Comparison of ENCODE assay signal across 1 cellular context in genomic region chr19:39078436-39079200, GRCh38.
TF ChIP-seq lines count a peak whose summit lies in the region.

No MANE protein-coding gene starts in this region.

TF ChIP-seq in A549, 52 proteins besides CTCF, POLR2A, EP300 and RAD21:
- no peak for TF ChIP-seq CBX2 (IDR thresholded peaks at IDR 0.05; ENCODE audit: borderline replicate concordance, low read depth)
- TF ChIP-seq E2F6 (IDR thresholded peaks at IDR 0.05; ENCODE audit: borderline replicate concordance, low read depth) = no peak
- peak; percentile 61 for TF ChIP-seq ZFP36 (IDR thresholded peaks at IDR 0.05; ENCODE audit: borderline replicate concordance, partially characterized antibody)
- TF ChIP-seq ATOH8 (CRISPR knock-in tag; IDR thresholded peaks at IDR 0.05; ENCODE audit: low read depth) = peak; percentile 88; the same call in 1 of the 2 replicates
- TF ChIP-seq HMGXB4 (CRISPR knock-in tag; IDR thresholded peaks at IDR 0.05; ENCODE audit: borderline replicate concordance) = no peak
- 0 out of 2 replicates have a peak, but pooled peaks have one; percentile 30 for TF ChIP-seq RARB (CRISPR knock-in tag; IDR thresholded peaks at IDR 0.05)
- no peak for TF ChIP-seq USF2 (IDR thresholded peaks at IDR 0.05)
- no peak for TF ChIP-seq FOSB (CRISPR knock-in tag; IDR thresholded peaks at IDR 0.05)
- no peak for TF ChIP-seq PHF8 (IDR thresholded peaks at IDR 0.05; ENCODE audit: borderline replicate concordance, low read depth)
- 0 out of 2 replicates have a peak, but pooled peaks have one; percentile 43 for TF ChIP-seq CHD4 (IDR thresholded peaks at IDR 0.05; ENCODE audit: borderline replicate concordance)
- peak; percentile 94 for TF ChIP-seq FOSL2 (IDR thresholded peaks at IDR 0.05)
- peak; percentile 98 for TF ChIP-seq FOSL2 (CRISPR knock-in tag; IDR thresholded peaks at IDR 0.05)
- TF ChIP-seq HOXB13 (CRISPR knock-in tag; IDR thresholded peaks at IDR 0.05; ENCODE audit: low read depth) = peak; percentile 84; the same call in 1 of the 2 replicates
- no peak for TF ChIP-seq EHF (CRISPR knock-in tag; IDR thresholded peaks at IDR 0.05)
- 0 out of 2 replicates have a peak, but pooled peaks have one; percentile 21 for TF ChIP-seq MYC (IDR thresholded peaks at IDR 0.05; ENCODE audit: borderline replicate concordance, low read length)
- peak; percentile 91 for TF ChIP-seq GATA3 (IDR thresholded peaks at IDR 0.05; ENCODE audit: borderline replicate concordance)
- no peak for TF ChIP-seq SREBF2 (IDR thresholded peaks at IDR 0.05)
- TF ChIP-seq ZNF302 (CRISPR knock-in tag; IDR thresholded peaks at IDR 0.05) = no peak
- TF ChIP-seq CHD2 (IDR thresholded peaks at IDR 0.05; ENCODE audit: low read length, partially characterized antibody) = no peak
- TF ChIP-seq SMC3 (IDR thresholded peaks at IDR 0.05) = no peak; the same call in 1 of the 3 replicates
- TF ChIP-seq HOXA7 (CRISPR knock-in tag; IDR thresholded peaks at IDR 0.05) = peak; percentile 91; the same call in 1 of the 2 replicates
- no peak for TF ChIP-seq BHLHE40 (IDR thresholded peaks at IDR 0.05; ENCODE audit: low read depth, low read length)
- peak; percentile 95 to 97; a peak in 4 of 5 replicates for TF ChIP-seq JUN (IDR thresholded peaks at IDR 0.05)
- no peak for TF ChIP-seq REST (IDR thresholded peaks at IDR 0.05)
- no peak for TF ChIP-seq HEYL (CRISPR knock-in tag; IDR thresholded peaks at IDR 0.05)
- TF ChIP-seq ESRRA (IDR thresholded peaks at IDR 0.05; ENCODE audit: borderline replicate concordance, low read length) = 0 out of 2 replicates have a peak, but pooled peaks have one; percentile 28
- TF ChIP-seq BCL3 (IDR thresholded peaks at IDR 0.05) = peak; percentile 84; the same call in 1 of the 3 replicates
- TF ChIP-seq NR3C1 (IDR thresholded peaks at IDR 0.05) = no peak
- peak; percentile 72 for TF ChIP-seq PBX3 (IDR thresholded peaks at IDR 0.05)
- TF ChIP-seq NFE2L2 (conservative IDR thresholded peaks at IDR 0.05; ENCODE audit: low read length) = 0 out of 2 replicates have a peak, but pooled peaks have one; percentile 15
- peak; percentile 98 for TF ChIP-seq RCOR1 (IDR thresholded peaks at IDR 0.05; ENCODE audit: low read depth, low read length)
- TF ChIP-seq EHMT2 (IDR thresholded peaks at IDR 0.05; ENCODE audit: low read depth) = no peak
- TF ChIP-seq TP53 (CRISPR knock-in tag; IDR thresholded peaks at IDR 0.05) = no peak
- no peak for TF ChIP-seq CBX8 (IDR thresholded peaks at IDR 0.05)
- TF ChIP-seq MAZ (IDR thresholded peaks at IDR 0.05; ENCODE audit: borderline replicate concordance, low read depth, low read length) = no peak
- peak; percentile 50 to 84; a peak in 3 of 4 replicates for TF ChIP-seq CEBPB (IDR thresholded peaks at IDR 0.05)
- TF ChIP-seq ZSCAN20 (CRISPR knock-in tag; IDR thresholded peaks at IDR 0.05) = peak; percentile 74; the same call in 1 of the 2 replicates
- no peak for TF ChIP-seq KDM5A (IDR thresholded peaks at IDR 0.05)
- TF ChIP-seq RFX5 (IDR thresholded peaks at IDR 0.05) = no peak
- peak; percentile 83 for TF ChIP-seq MAX (IDR thresholded peaks at IDR 0.05)
- no peak for TF ChIP-seq TFCP2L1 (CRISPR knock-in tag; IDR thresholded peaks at IDR 0.05)
- peak; percentile 99 for TF ChIP-seq JUNB (IDR thresholded peaks at IDR 0.05)
- TF ChIP-seq FOXS1 (CRISPR knock-in tag; IDR thresholded peaks at IDR 0.05) = peak; percentile 30; the same call in 1 of the 2 replicates
- no peak for TF ChIP-seq POLR2AphosphoS2 (conservative IDR thresholded peaks at IDR 0.05; ENCODE audit: low read length)
- TF ChIP-seq HES2 (IDR thresholded peaks at IDR 0.05) = no peak; the same call in 1 of the 2 replicates
- TF ChIP-seq NPAS2 (CRISPR knock-in tag; IDR thresholded peaks at IDR 0.05; ENCODE audit: borderline replicate concordance) = no peak
- TF ChIP-seq RNF2 (IDR thresholded peaks at IDR 0.05; ENCODE audit: borderline replicate concordance, low read depth) = no peak
- peak; percentile 92 for TF ChIP-seq MAFK (IDR thresholded peaks at IDR 0.05; ENCODE audit: partially characterized antibody)
- TF ChIP-seq HOXB5 (CRISPR knock-in tag; IDR thresholded peaks at IDR 0.05) = peak; percentile 85
- TF ChIP-seq ELK1 (IDR thresholded peaks at IDR 0.05; ENCODE audit: low read depth, low read length) = no peak
- TF ChIP-seq KDM1A (IDR thresholded peaks at IDR 0.05; ENCODE audit: low read depth) = peak; percentile 80
